ENCODE assay signal across 12 cellular contexts in genomic region chr10:69232736-69233135, GRCh38. TPM values are rescaled to one million over a fixed set of nuclear protein-coding genes. Genes with fewer than 3 reads are reported as not detected.
DNase-seq lines count a peak whose midpoint lies in the region; ATAC-seq and TF ChIP-seq lines count a peak whose summit lies in the region.
"Had no signal": no experiment of that assay in that cellular context is flagged by ENCODE, and none has a peak within 500 bp of the region (broad histone marks: within the 10 kb centered on the region; RNA-seq: fewer than 3 reads in every experiment).

No MANE protein-coding gene starts in this region.

- no peaks in the 10 kb centered on the region for H3K79me2 ChIP-seq in PC-3 (ENCODE audit: low read length)

- H2AFZ ChIP-seq in PC-3 (ENCODE audit: low read length): peak overlapping the region; percentile 44

- H3K4me1 Mint-ChIP-seq in CD8-positive, alpha-beta memory T cell: peaks cover 52 to 63% (median 55%) of the 10 kb centered on the region in 3 donors

- H3K4me3 Mint-ChIP-seq in CD8-positive, alpha-beta memory T cell: peak overlapping the region; percentile 36 to 82 (median 62)

- H4K20me1 ChIP-seq in PC-3 (ENCODE audit: low read length): no peaks in the 10 kb centered on the region

- ATAC-seq in PC-3: no peak

- H3F3A ChIP-seq in PC-3 (ENCODE audit: low read length, unreplicated experiment): no peaks in the 10 kb centered on the region

- POLR2A ChIA-PET in CD8-positive, alpha-beta memory T cell (lab: Charles Lee): interaction anchor here (0.6 to 1.0 kb wide), 2 partner anchors 108 to 138 kb away, joined by 3 to 6 read pairs; no protein-coding TSS in a partner anchor
- POLR2A ChIA-PET in PC-3 (lab: Charles Lee; ENCODE audit: unreplicated experiment): no interaction called here

- H3K9me3 Mint-ChIP-seq in CD8-positive, alpha-beta memory T cell: no peaks in the 10 kb centered on the region

- TF ChIP-seq CTCF in PC-3 (conservative IDR thresholded peaks at IDR 0.05; ENCODE audit: low read depth, low read length): no peak

- no peaks in the 10 kb centered on the region for H3K9me2 ChIP-seq in PC-3 (replicated peaks; ENCODE audit: low read length)

- peak in 3 of 5 donors; percentile 40 to 65 (median 54) for DNase-seq in CD8-positive, alpha-beta memory T cell
- DNase-seq in PC-3 (no peak), AG08396 (ENCODE audit: low spot score) (no peak), EL (no peak), NCI-H2171 (lab: John Stamatoyannopoulos, UW) (no peak), C1 segment of cervical spinal cord (lab: John Stamatoyannopoulos, UW) (no peak)
- DNase-seq in activated effector memory CD4-positive, alpha-beta T cell treated with anti-CD3 and anti-CD28 coated beads, Interleukin-2, amount 50 U/mL, for 16 hours: peak; percentile 70
- DNase-seq: MV-4-11, NCI-H345 had no signal

- intact Hi-C loops in PC-3 (cut with micrococcal nuclease): no loop called here

- no peaks in the 10 kb centered on the region for H3K9me3 ChIP-seq in CD8-positive, alpha-beta memory T cell (ENCODE audit: low read length)
- H3K9me3 ChIP-seq in PC-3 (ENCODE audit: low read length) (no peaks in the 10 kb centered on the region), mucosa of rectum (ENCODE audit: control insufficient read depth in 2 of 2, low read length in 2 of 2) (no peaks in the 10 kb centered on the region)
- H3K9me3 ChIP-seq: ovary had no signal

- peaks cover 51% of the 10 kb centered on the region for H3K4me1 ChIP-seq in CD8-positive, alpha-beta memory T cell (ENCODE audit: insufficient read depth, low read length)
- H3K4me1 ChIP-seq in PC-3 (ENCODE audit: insufficient read depth, low read length): peaks cover 21% of the 10 kb centered on the region
- H3K4me1 ChIP-seq in mucosa of rectum (ENCODE audit: control insufficient read depth in 2 of 2, insufficient read depth in 2 of 2, low read length in 2 of 2): peaks cover 26 to 30% of the 10 kb centered on the region in 2 donors

- H3K4me2 ChIP-seq in PC-3 (ENCODE audit: low read length): peak overlapping the region; percentile 21

- CTCF ChIA-PET in CD8-positive, alpha-beta memory T cell (lab: Charles Lee): interaction anchor here (0.7 to 2.6 kb wide), 3 partner anchors 9 to 160 kb away, joined by 3 to 7 read pairs (median 4); no protein-coding TSS in a partner anchor
- CTCF ChIA-PET in PC-3 (lab: Charles Lee): interaction anchor here (1.5 to 1.6 kb wide), 2 partner anchors 16 to 160 kb away, joined by 5 read pairs; no protein-coding TSS in a partner anchor

- H3K27me3 Mint-ChIP-seq in CD8-positive, alpha-beta memory T cell: peaks cover 0 to 2% of the 10 kb centered on the region in 2 donors

- H3K27ac Mint-ChIP-seq in CD8-positive, alpha-beta memory T cell: peak overlapping the region; percentile 22 to 87 (median 70)

- no peaks in the 10 kb centered on the region for H3K27me3 ChIP-seq in CD8-positive, alpha-beta memory T cell (ENCODE audit: insufficient read depth, low read length, poor library complexity, severe bottlenecking)
- H3K27me3 ChIP-seq in PC-3 (ENCODE audit: low read length) (no peaks in the 10 kb centered on the region), mucosa of rectum (ENCODE audit: control insufficient read depth in 2 of 2, insufficient read depth in 2 of 2, low read length in 2 of 2) (no peaks in the 10 kb centered on the region)
- H3K27me3 ChIP-seq: ovary had no signal

- TSS peak; percentile 78 for BruUV-seq in PC-3 (replicated peaks; lab: Mats Ljungman, UMichigan)

- H3K36me3 ChIP-seq in CD8-positive, alpha-beta memory T cell (ENCODE audit: insufficient read depth, low read length): no peaks in the 10 kb centered on the region
- H3K36me3 ChIP-seq in PC-3 (ENCODE audit: low read depth, low read length) (no peaks in the 10 kb centered on the region), mucosa of rectum (ENCODE audit: control insufficient read depth in 2 of 2, insufficient read depth in 2 of 2, low read length in 2 of 2) (no peaks in the 10 kb centered on the region)
- H3K36me3 ChIP-seq: ovary had no signal

- no peak overlapping the region for H3K9ac ChIP-seq in PC-3 (ENCODE audit: low read length)
- H3K9ac ChIP-seq in mucosa of rectum (ENCODE audit: low read depth in 1 of 2, low read length in 2 of 2): peak overlapping the region; percentile 32 to 52

- peak overlapping the region; percentile 10 for H3K4me3 ChIP-seq in CD8-positive, alpha-beta memory T cell (ENCODE audit: low read length)
- H3K4me3 ChIP-seq in PC-3 (ENCODE audit: low read length): no peak overlapping the region
- peak overlapping the region; percentile 45 to 48 for H3K4me3 ChIP-seq in mucosa of rectum (ENCODE audit: low read length in 2 of 2)
- H3K4me3 ChIP-seq: ovary had no signal

- no peaks in the 10 kb centered on the region for H3K36me3 Mint-ChIP-seq in CD8-positive, alpha-beta memory T cell

- H3K27ac ChIP-seq in CD8-positive, alpha-beta memory T cell (ENCODE audit: low read depth, low read length): no peak overlapping the region
- H3K27ac ChIP-seq in PC-3 (ENCODE audit: low read length) (0 out of 2 replicates have a peak overlapping the region, but pooled peaks have one; percentile 1), mucosa of rectum (ENCODE audit: low read depth in 2 of 2, low read length in 2 of 2) (peak overlapping the region; percentile 60 to 65)
- H3K27ac ChIP-seq: ovary, VCaP had no signal

RNA-seq across cellular contexts. Expression of gene HKDC1, which starts 12.6 kb away (rescaled TPM):
- under 1 TPM in 1 of 2 experiments, not detected in 1; 0.15 TPM for total RNA-seq in CD8-positive, alpha-beta memory T cell
- polyA plus RNA-seq in CD8-positive, alpha-beta memory T cell: 3.0 TPM
- 0.44 and 1.2 TPM in 2 replicates for total RNA-seq in PC-3 (2014; rRNA removed)

RNA-seq across cellular contexts. Expression of gene HK1, which starts 45.6 kb away (rescaled TPM):
- 100 to 1,000 TPM; 151 to 153 TPM for total RNA-seq in CD8-positive, alpha-beta memory T cell
- polyA plus RNA-seq in CD8-positive, alpha-beta memory T cell: 144 TPM
- total RNA-seq in PC-3 (2014; rRNA removed): 189 and 208 TPM in 2 replicates

RNA-seq across cellular contexts. Expression of gene SUPV3L1, which starts 52.7 kb away (rescaled TPM):
- 10 to 100 TPM; 50.0 to 51.0 TPM for total RNA-seq in CD8-positive, alpha-beta memory T cell
- 25.1 TPM for polyA plus RNA-seq in CD8-positive, alpha-beta memory T cell
- total RNA-seq in PC-3 (2014; rRNA removed): 86.2 and 117 TPM in 2 replicates

Comparison
In these comparisons a context has a peak if more than half of its experiments do, and no peak if none do; other contexts are left out.
1. DNase-seq: peak in CD8-positive, alpha-beta memory T cell (3 of 5) and activated effector memory CD4-positive, alpha-beta T cell treated with anti-CD3 and anti-CD28 coated beads, Interleukin-2, amount 50 U/mL, for 16 hours (single experiment); none in PC-3 (single experiment), AG08396 (single experiment), EL (single experiment), NCI-H2171 (single experiment) and C1 segment of cervical spinal cord (0 of 14).